Comparison of ENCODE assay signal across 18 cellular contexts in the genomic region with DNA sequence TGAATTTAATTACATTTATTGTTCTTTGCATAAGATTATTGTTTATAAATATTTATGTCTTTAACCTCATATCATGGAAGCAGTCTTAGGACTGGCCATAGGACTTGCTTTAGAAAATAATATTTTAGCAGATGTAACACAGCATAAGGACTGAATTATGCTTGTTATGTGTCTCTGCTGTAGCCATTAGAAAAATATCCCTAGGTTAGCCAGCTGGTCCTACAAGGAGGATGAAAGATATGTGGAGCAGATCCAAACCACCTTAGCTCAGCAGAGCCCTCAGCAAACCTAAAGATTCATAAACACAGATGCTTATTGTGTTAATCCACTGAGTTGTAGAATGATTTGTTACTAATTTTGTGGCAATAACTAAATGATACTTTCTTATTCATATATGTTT.
A peak's percentile ranks its signal among the peaks of the same experiment; 100 is the strongest.
DNase-seq lines count a peak whose midpoint lies in the region; ATAC-seq and TF ChIP-seq lines count a peak whose summit lies in the region.
"Had no signal": no experiment of that assay in that cellular context is flagged by ENCODE, and none has a peak within 500 bp of the region (broad histone marks: within the 10 kb centered on the region; RNA-seq: fewer than 3 reads in every experiment).

No MANE protein-coding gene starts in this region.

- H3K4me3 ChIP-seq in astrocyte of the spinal cord (ENCODE audit: low read depth, low read length) = no peak overlapping the region
- H3K4me3 ChIP-seq: GM12878, GM23248, K562, Peyer's patch had no signal

- in situ Hi-C loops in G401 (cut with HindIII; ENCODE audit: low sequenced_read_pairs) (no loop called here), astrocyte of the spinal cord (cut with HindIII; ENCODE audit: low sequenced_read_pairs) (no loop called here)

- no peak for ATAC-seq in HG02763 (IDR thresholded peaks at IDR 0.05; ENCODE audit: unreplicated experiment)
- ATAC-seq: GM12878, K562, Right ventricle myocardium inferior had no signal

- no peak for TF ChIP-seq CTCF in astrocyte of the spinal cord (IDR thresholded peaks at IDR 0.05; ENCODE audit: low read depth, low read length)

- peak; percentile 7 for DNase-seq in G401 (ENCODE audit: low spot score)
- peak; percentile 54 for DNase-seq in NCI-H446 treated with DMSO at 0.1 percent for 48 hours (lab: John Stamatoyannopoulos, UW)
- DNase-seq in astrocyte of the spinal cord (ENCODE audit: low read depth, low spot score) = peak; percentile 14
- DNase-seq in iris pigment epithelial cell (ENCODE audit: low read depth) = peak; percentile 23
- DNase-seq in NCI-H2227 treated with DMSO at 0.1 percent for 48 hours (lab: John Stamatoyannopoulos, UW) = no peak
- no peak for DNase-seq in DMS114 treated with DMSO at 0.1 percent for 48 hours (lab: John Stamatoyannopoulos, UW; ENCODE audit: unreplicated experiment)
- DNase-seq in glomerular visceral epithelial cell (ENCODE audit: extremely low spot score) = no peak
- DNase-seq: GM23248; NCI-H1105 treated with DMSO at 0.1 percent for 48 hours; NCI-H1930; NCI-H345; NCI-H69; NK-92 treated with Interleukin-12 subunit alpha and Interleukin-12 subunit beta, amount 100 ng/mL, for 24 hours; Peyer's patch had no signal

Comparison
In these comparisons a context has a peak if more than half of its experiments do, and no peak if none do; other contexts are left out.
1. DNase-seq: peak in G401 (single experiment), NCI-H446 treated with DMSO at 0.1 percent for 48 hours (single experiment), astrocyte of the spinal cord (single experiment) and iris pigment epithelial cell (single experiment); none in NCI-H2227 treated with DMSO at 0.1 percent for 48 hours (single experiment), DMS114 treated with DMSO at 0.1 percent for 48 hours (single experiment) and glomerular visceral epithelial cell (single experiment).